In the genomic region with DNA sequence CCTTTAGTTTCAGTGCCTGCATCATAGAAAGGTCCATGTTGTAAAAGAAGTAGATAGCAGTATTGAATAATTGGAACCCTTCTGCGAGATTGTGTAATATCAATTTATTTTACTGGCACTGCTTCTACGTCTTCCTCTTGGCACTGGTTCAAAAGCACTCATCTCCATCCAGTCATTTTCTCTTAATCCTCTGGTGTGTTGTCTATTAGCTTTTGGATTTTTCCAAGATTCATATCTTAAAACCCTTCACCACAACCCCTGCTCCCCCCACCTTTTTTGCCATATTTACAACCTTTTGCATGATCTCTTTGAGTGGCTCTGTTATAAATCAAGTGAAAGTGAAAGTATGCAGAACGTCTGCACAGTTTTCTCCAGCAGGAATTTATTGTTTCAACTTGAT, we compare ENCODE assay signal across 8 cellular contexts.
DNase-seq lines count a peak whose midpoint lies in the region; ATAC-seq, FAIRE-seq and TF ChIP-seq lines count a peak whose summit lies in the region.

No MANE protein-coding gene starts in this region.

- no peaks in the 10 kb centered on the region for H3K36me3 Mint-ChIP-seq in natural killer cell treated with Interleukin-12 subunit alpha and Interleukin-12 subunit beta and Interleukin-15 and Interleukin-18, amount 100 ng/mL, for 72 hours

- TF ChIP-seq CTCF in bronchial epithelial cell (IDR thresholded peaks at IDR 0.05; ENCODE audit: insufficient read depth, low read length, severe bottlenecking) (no peak), lower leg skin (IDR thresholded peaks at IDR 0.05) (no peak)

- H3K9me3 Mint-ChIP-seq in natural killer cell treated with Interleukin-12 subunit alpha and Interleukin-12 subunit beta and Interleukin-15 and Interleukin-18, amount 100 ng/mL, for 72 hours = no peaks in the 10 kb centered on the region

- FAIRE-seq in bronchial epithelial cell (lab: Jason Lieb, UNC) = no peak
- FAIRE-seq in RCC 7860 (lab: Jason Lieb, UNC) = no peak

- DNase-seq in NCI-H1417 (lab: John Stamatoyannopoulos, UW) = peak in 2 of 3 experiments; percentile 10 to 39
- DNase-seq in NCI-H1417 treated with DMSO at 0.1 percent for 48 hours (lab: John Stamatoyannopoulos, UW) = no peak
- peak; percentile 76 for DNase-seq in NCI-H2029 treated with DMSO at 0.1 percent for 48 hours (lab: John Stamatoyannopoulos, UW)
- peak; percentile 14 for DNase-seq in bronchial epithelial cell (ENCODE audit: low read depth)
- no peak for DNase-seq in natural killer cell treated with Interleukin-12 subunit alpha and Interleukin-12 subunit beta and Interleukin-15 and Interleukin-18, amount 100 ng/mL, for 72 hours (ENCODE audit: low spot score)
- no peak for DNase-seq in lower leg skin (ENCODE audit: low spot score in 2 of 2)
- DNase-seq in RCC 7860 (ENCODE audit: low spot score) = no peak

- no peak for TF ChIP-seq POLR2A in lower leg skin (IDR thresholded peaks at IDR 0.05)

- no peaks in the 10 kb centered on the region for H3K27me3 ChIP-seq in bronchial epithelial cell (ENCODE audit: control insufficient read depth, insufficient read depth, low read length)

- H3K4me1 Mint-ChIP-seq in natural killer cell treated with Interleukin-12 subunit alpha and Interleukin-12 subunit beta and Interleukin-15 and Interleukin-18, amount 100 ng/mL, for 72 hours (ENCODE audit: low read depth in 2 of 2) = peaks cover 8 to 15% of the 10 kb centered on the region in 2 donors

- peak overlapping the region; percentile 78 for H3K4me3 Mint-ChIP-seq in natural killer cell treated with Interleukin-12 subunit alpha and Interleukin-12 subunit beta and Interleukin-15 and Interleukin-18, amount 100 ng/mL, for 72 hours

- 1 to 2% methylated on average over 3 of the region's 3 CpGs for WGBS in lower leg skin, 2 donors

- no peak for ATAC-seq in natural killer cell treated with Interleukin-12 subunit alpha and Interleukin-12 subunit beta and Interleukin-15 and Interleukin-18, amount 100 ng/mL, for 72 hours
- ATAC-seq in GM21381 (IDR thresholded peaks at IDR 0.05; ENCODE audit: unreplicated experiment) = no peak

- H3K27me3 Mint-ChIP-seq in natural killer cell treated with Interleukin-12 subunit alpha and Interleukin-12 subunit beta and Interleukin-15 and Interleukin-18, amount 100 ng/mL, for 72 hours = peaks cover 0 to 2% of the 10 kb centered on the region in 2 donors

- intact Hi-C loops in lower leg skin (cut with DNase I; ENCODE audit: low total_unique reads) = no loop called here

- H3K4me3 ChIP-seq in bronchial epithelial cell (ENCODE audit: low read depth, low read length) (no peak overlapping the region), lower leg skin (ENCODE audit: low read depth, poor library complexity, severe bottlenecking) (no peak overlapping the region)

- H3K36me3 ChIP-seq in bronchial epithelial cell (ENCODE audit: control insufficient read depth, insufficient read depth, low read length) = no peaks in the 10 kb centered on the region

- no peak overlapping the region for H3K27ac Mint-ChIP-seq in natural killer cell treated with Interleukin-12 subunit alpha and Interleukin-12 subunit beta and Interleukin-15 and Interleukin-18, amount 100 ng/mL, for 72 hours

Comparison
In these comparisons a context has a peak if more than half of its experiments do, and no peak if none do; other contexts are left out.
1. DNase-seq: peak in NCI-H1417 (2 of 3), NCI-H2029 treated with DMSO at 0.1 percent for 48 hours (single experiment) and bronchial epithelial cell (single experiment); none in NCI-H1417 treated with DMSO at 0.1 percent for 48 hours (single experiment), natural killer cell treated with Interleukin-12 subunit alpha and Interleukin-12 subunit beta and Interleukin-15 and Interleukin-18, amount 100 ng/mL, for 72 hours (single experiment), lower leg skin (0 of 2) and RCC 7860 (single experiment).